Comparison of ENCODE assay signal across 8 cellular contexts in genomic region chr3:52237006-52237658, GRCh38. TPM values are rescaled to one million over a fixed set of nuclear protein-coding genes. Genes with fewer than 3 reads are reported as not detected.
DNase-seq lines count a peak whose midpoint lies in the region; ATAC-seq, FAIRE-seq and TF ChIP-seq lines count a peak whose summit lies in the region.

No MANE protein-coding gene starts in this region.

- DNase-seq in COLO668 (lab: John Stamatoyannopoulos, UW; ENCODE audit: unreplicated experiment) (peak; percentile 41), Peyer's patch (peak in 1 of 3 donors; percentile 31), esophagus muscularis mucosa (ENCODE audit: extremely low spot score) (no peak), pancreas (no peak), epidermal melanocyte (ENCODE audit: insufficient read length, low spot score) (no peak)
- DNase-seq in activated CD8-positive, alpha-beta memory T cell treated with anti-CD3 and anti-CD28 coated beads, Interleukin-2, amount 50 U/mL, for 4 hours = no peak

- H3K4me3 ChIP-seq in Peyer's patch = peak overlapping the region in 3 of 4 donors; percentile 88 to 94 (median 93)
- H3K4me3 ChIP-seq in esophagus muscularis mucosa = peak overlapping the region; percentile 75 to 96 (median 85)
- H3K4me3 ChIP-seq in pancreas = peak overlapping the region in 1 of 4 donors; percentile 97

- H3K4me1 ChIP-seq in Peyer's patch = peaks cover 0 to 46% (median 15%) of the 10 kb centered on the region in 4 donors
- peaks cover 44 to 82% (median 77%) of the 10 kb centered on the region in 4 donors for H3K4me1 ChIP-seq in esophagus muscularis mucosa
- peaks cover 11 to 26% (median 25%) of the 10 kb centered on the region in 3 donors for H3K4me1 ChIP-seq in pancreas

- H3K27ac ChIP-seq in Peyer's patch (peak overlapping the region; percentile 83 to 99 (median 92)), esophagus muscularis mucosa (replicated peaks in 1 of 4) (peak overlapping the region; percentile 89 to 94 (median 91)), pancreas (peak overlapping the region; percentile 62 to 89 (median 76))

- intact Hi-C loops in esophagus muscularis mucosa (cut with DNase I) = no loop called here
- intact Hi-C loops in pancreas (cut with DNase I) = no loop called here

- H3K9me3 ChIP-seq in Peyer's patch (no peaks in the 10 kb centered on the region), esophagus muscularis mucosa (no peaks in the 10 kb centered on the region), pancreas (no peaks in the 10 kb centered on the region)

- H3K36me3 ChIP-seq in Peyer's patch = peaks cover 0 to 26% (median 0%) of the 10 kb centered on the region in 3 donors
- H3K36me3 ChIP-seq in esophagus muscularis mucosa = peaks cover 0 to 29% (median 14%) of the 10 kb centered on the region in 4 donors
- H3K36me3 ChIP-seq in pancreas = no peaks in the 10 kb centered on the region

- no peak for ATAC-seq in pancreas
- ATAC-seq in HG02938 (IDR thresholded peaks at IDR 0.05; ENCODE audit: unreplicated experiment) = no peak
- ATAC-seq in GM21390 (IDR thresholded peaks at IDR 0.05; ENCODE audit: unreplicated experiment) = no peak

- TF ChIP-seq POLR2A in Peyer's patch (IDR thresholded peaks at IDR 0.05) (no peak), esophagus muscularis mucosa (IDR thresholded peaks at IDR 0.05; ENCODE audit: low read depth) (no peak)

- no peak for FAIRE-seq in pancreas (lab: Jason Lieb, UNC)

- H3K27me3 ChIP-seq in Peyer's patch (no peaks in the 10 kb centered on the region), esophagus muscularis mucosa (no peaks in the 10 kb centered on the region), pancreas (no peaks in the 10 kb centered on the region)

- WGBS in esophagus muscularis mucosa = 74% methylated on average over 6 of the region's 6 CpGs
- WGBS in pancreas, 2 donors = 74 to 80% methylated on average over 6 of the region's 6 CpGs

- TF ChIP-seq CTCF in Peyer's patch (IDR thresholded peaks at IDR 0.05) (no peak), esophagus muscularis mucosa (IDR thresholded peaks at IDR 0.05) (no peak), pancreas (IDR thresholded peaks at IDR 0.05) (no peak)

- no peak for TF ChIP-seq EP300 in esophagus muscularis mucosa (IDR thresholded peaks at IDR 0.05)

RNA-seq across cellular contexts. Expression of gene TWF2, which starts 1.8 kb away (rescaled TPM):
- total RNA-seq in Peyer's patch (10 to 100 TPM; 46.2 to 68.8 (median 59.3) TPM), esophagus muscularis mucosa (10 to 100 TPM; 66.4 to 89.5 (median 79.9) TPM), pancreas (10 to 100 TPM in 4 of 6 donors, 1 to 10 TPM in 2; 8.9 to 26.8 (median 11.3) TPM)
- 10 to 100 TPM; 12.9 to 15.9 TPM for polyA plus RNA-seq in pancreas

RNA-seq across cellular contexts. Expression of gene PPM1M, which starts 8.4 kb away (rescaled TPM):
- total RNA-seq in Peyer's patch (10 to 100 TPM in 1 of 4 donors, 1 to 10 TPM in 3; 4.0 to 32.2 (median 6.7) TPM), esophagus muscularis mucosa (10 to 100 TPM; 24.1 to 35.7 (median 32.4) TPM), pancreas (10 to 100 TPM in 1 of 6 donors, 1 to 10 TPM in 5; 4.0 to 15.2 (median 6.7) TPM)
- 10 to 100 TPM in 1 of 2 donors, 1 to 10 TPM in 1; 9.2 to 11.8 TPM for polyA plus RNA-seq in pancreas

RNA-seq across cellular contexts. Expression of gene TLR9, which starts 11.7 kb away (rescaled TPM):
- total RNA-seq in Peyer's patch (1 to 10 TPM in 1 of 4 donors, under 1 TPM in 1, not detected in 2; 0.27 to 1.7 TPM), esophagus muscularis mucosa (under 1 TPM in 3 of 4 donors, not detected in 1; 0.13 to 0.69 (median 0.17) TPM), pancreas (under 1 TPM in 4 of 6 donors, not detected in 2; 0.03 to 0.47 (median 0.04) TPM)
- polyA plus RNA-seq in pancreas = under 1 TPM; 0.05 to 0.27 TPM

RNA-seq across cellular contexts. Expression of gene ALAS1, which starts 39.2 kb away (rescaled TPM):
- total RNA-seq in Peyer's patch = 10 to 100 TPM; 73.3 to 92.8 (median 89.8) TPM
- total RNA-seq in esophagus muscularis mucosa = 10 to 100 TPM; 31.1 to 50.5 (median 38.9) TPM
- 10 to 100 TPM; 10.1 to 21.7 (median 12.9) TPM for total RNA-seq in pancreas
- 10 to 100 TPM in 1 of 2 donors, 1 to 10 TPM in 1; 8.4 to 20.2 TPM for polyA plus RNA-seq in pancreas

RNA-seq across cellular contexts. Expression of gene WDR82, which starts 41.3 kb away (rescaled TPM):
- total RNA-seq in Peyer's patch = 10 to 100 TPM; 29.7 to 44.0 (median 38.3) TPM
- total RNA-seq in esophagus muscularis mucosa = 100 to 1,000 TPM in 1 of 4 donors, 10 to 100 TPM in 3; 62.6 to 101 (median 80.9) TPM
- total RNA-seq in pancreas = 10 to 100 TPM; 15.1 to 32.1 (median 19.6) TPM
- polyA plus RNA-seq in pancreas = 10 to 100 TPM in 1 of 2 donors, 1 to 10 TPM in 1; 9.0 to 18.5 TPM
